ENCODE assay signal across 28 cellular contexts in the genomic region with DNA sequence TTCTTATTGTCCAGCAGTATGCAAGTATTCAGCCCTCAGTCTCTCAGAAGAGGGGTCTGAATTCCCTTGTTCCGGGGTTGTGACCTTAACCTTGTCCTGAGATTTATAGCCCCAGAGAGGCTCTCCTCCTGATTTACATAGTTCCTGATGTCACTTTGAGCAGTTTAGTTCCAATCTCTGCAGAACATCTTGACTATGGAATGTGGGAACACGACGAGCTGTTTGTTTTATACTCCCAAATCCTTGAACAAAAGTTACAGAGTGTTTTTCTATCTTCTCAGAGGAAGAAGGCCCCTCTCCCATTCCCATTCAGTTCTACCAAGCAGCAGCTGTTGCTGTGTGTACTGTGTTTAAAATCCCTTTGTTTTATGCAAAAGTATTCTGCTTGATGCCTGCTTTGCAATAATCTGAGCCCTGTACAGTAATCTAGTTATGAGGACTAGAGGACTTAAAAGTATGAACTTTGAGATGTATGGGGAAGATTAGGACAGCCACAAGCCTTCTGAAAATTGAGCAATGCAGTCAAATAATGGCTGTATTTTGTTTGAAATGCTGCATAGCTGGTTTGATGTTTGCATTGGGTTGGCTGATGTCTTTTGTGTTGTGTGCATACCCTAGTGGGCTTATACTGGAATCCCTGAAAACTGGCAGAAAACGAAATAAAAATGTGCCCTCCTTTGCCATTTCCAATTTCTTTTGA.
DNase-seq lines count a peak whose midpoint lies in the region; ATAC-seq, FAIRE-seq and TF ChIP-seq lines count a peak whose summit lies in the region.
"Had no signal": no experiment of that assay in that cellular context is flagged by ENCODE, and none has a peak within 500 bp of the region (broad histone marks: within the 10 kb centered on the region; RNA-seq: fewer than 3 reads in every experiment).

No MANE protein-coding gene starts in this region.

- peak overlapping the region; percentile 50 for H3K4me2 ChIP-seq in HepG2 (ENCODE audit: low read depth, low read length)
- H3K4me2 ChIP-seq: A549 had no signal

- H3K27ac Mint-ChIP-seq in T-helper 2 cell treated with Interferon-gamma antibody and Interleukin-4, amounts not matched to agents 5 μg/mL and 100 μg/mL, for 36 hours: no peak overlapping the region
- H3K27ac Mint-ChIP-seq: activated CD4-positive, alpha-beta T cell treated with anti-CD3 and anti-CD28 coated beads, Interleukin-2, amount 10 ng/mL, durations not matched to agents 7 days and 5 days; activated naive CD4-positive, alpha-beta T cell treated with anti-CD3 and anti-CD28 coated beads for 36 hours; activated T-helper 1 cell treated with anti-CD3 and anti-CD28 coated beads, Interleukin-12 subunit alpha, Interleukin-12 subunit beta, Interleukin-2, Interleukin-4 antibody, amounts not matched to agents 30 ng/mL and 10 ng/mL and 1 ng/mL, durations not matched to agents 14 hours and 24 hours and 36 hours; CD8-positive, alpha-beta T cell; HFFc6; natural killer cell had no signal

- H3K9ac ChIP-seq in HepG2 (ENCODE audit: insufficient read depth, low read depth, low read length): no peak overlapping the region

- H3K9me3 ChIP-seq in HepG2 (ENCODE audit: low read length) (no peaks in the 10 kb centered on the region), right lobe of liver (no peaks in the 10 kb centered on the region), lower lobe of right lung (no peaks in the 10 kb centered on the region), prostate gland (no peaks in the 10 kb centered on the region)
- H3K9me3 ChIP-seq: A549, heart right ventricle, pancreas, thoracic aorta had no signal

- peak; percentile 79 for FAIRE-seq in HepG2 (lab: Jason Lieb, UNC)
- FAIRE-seq: A549, pancreas had no signal

- CTCF ChIA-PET in HepG2 (lab: Yijun Ruan, JAX; ENCODE audit: low intra/inter-chr PET ratio, low total read pairs): no interaction called here

- intact Hi-C loops in HepG2 (cut with micrococcal nuclease; ENCODE audit: unreplicated experiment) (no loop called here), right lobe of liver (cut with DNase I) (no loop called here), lower lobe of right lung (cut with DNase I) (no loop called here), prostate gland (cut with DNase I) (no loop called here)

- peaks cover 27% of the 10 kb centered on the region for H3K4me1 ChIP-seq in HepG2 (ENCODE audit: insufficient read depth, low read length)
- H3K4me1 ChIP-seq in right lobe of liver: no peaks in the 10 kb centered on the region
- H3K4me1 ChIP-seq in lower lobe of right lung: peaks cover 10% of the 10 kb centered on the region
- peaks cover 3% of the 10 kb centered on the region for H3K4me1 ChIP-seq in prostate gland (replicated peaks)
- H3K4me1 ChIP-seq: A549, pancreas had no signal

- no peak overlapping the region for H3K4me3 Mint-ChIP-seq in T-helper 2 cell treated with Interferon-gamma antibody and Interleukin-4, amounts not matched to agents 5 μg/mL and 100 μg/mL, for 36 hours
- H3K4me3 Mint-ChIP-seq: activated CD4-positive, alpha-beta T cell treated with anti-CD3 and anti-CD28 coated beads, Interleukin-2, amount 10 ng/mL, durations not matched to agents 7 days and 5 days; activated naive CD4-positive, alpha-beta T cell treated with anti-CD3 and anti-CD28 coated beads for 36 hours; activated T-helper 1 cell treated with anti-CD3 and anti-CD28 coated beads, Interleukin-12 subunit alpha, Interleukin-12 subunit beta, Interleukin-2, Interleukin-4 antibody, amounts not matched to agents 30 ng/mL and 10 ng/mL and 1 ng/mL, durations not matched to agents 14 hours and 24 hours and 36 hours; CD8-positive, alpha-beta T cell; HFFc6; natural killer cell; WTC11 had no signal

- DNase-seq in HepG2 (ENCODE audit: low spot score) (peak; percentile 89), right lobe of liver (no peak), lower lobe of right lung (no peak), prostate gland (ENCODE audit: low spot score) (no peak), NCI-H128 (lab: John Stamatoyannopoulos, UW; ENCODE audit: unreplicated experiment) (no peak), SHP77 (lab: John Stamatoyannopoulos, UW) (no peak)
- DNase-seq in T-helper 2 cell treated with Interferon-gamma antibody and Interleukin-4, amounts not matched to agents 5 μg/mL and 100 μg/mL, for 36 hours (ENCODE audit: low spot score): no peak
- DNase-seq in activated CD8-positive, alpha-beta memory T cell treated with anti-CD3 and anti-CD28 coated beads for 24 hours: no peak
- DNase-seq: activated CD4-positive, alpha-beta T cell treated with anti-CD3 and anti-CD28 coated beads, Interleukin-2, amount 10 ng/mL, durations not matched to agents 7 days and 5 days; activated naive CD4-positive, alpha-beta T cell treated with anti-CD3 and anti-CD28 coated beads for 36 hours; amniotic stem cell; CD8-positive, alpha-beta T cell; DMS 273 treated with DMSO at 0.1 percent for 48 hours; GOT3; heart right ventricle; HFFc6; left cardiac atrium; mesendoderm; natural killer cell; NCI-H1436 treated with DMSO at 0.1 percent for 48 hours; NCI-H446 treated with DMSO at 0.1 percent for 48 hours; pancreas; stimulated activated naive CD4-positive, alpha-beta T cell treated with Interleukin-2 at 50 U/mL for 16 hours; T-helper 9 cell had no signal

- BruUV-seq in HepG2 (replicated peaks; lab: Mats Ljungman, UMichigan): no TSS peak

- WGBS in HepG2 (ENCODE audit: low lambda C conversion rate): 0% methylated on average over 4 of the region's 4 CpGs
- 37% methylated on average over 3 of the region's 4 CpGs for WGBS in right lobe of liver (ENCODE audit: insufficient coverage, low coverage, low lambda C conversion rate, missing lambda C conversion rate)
- WGBS in prostate gland: 24% methylated on average over 4 of the region's 4 CpGs

- H3K36me3 ChIP-seq in HepG2 (replicated peaks in 1 of 2; ENCODE audit: control insufficient read depth in 1 of 2, insufficient read depth in 2 of 2, low read length in 2 of 2): no peaks in the 10 kb centered on the region
- H3K36me3 ChIP-seq in right lobe of liver: no peaks in the 10 kb centered on the region
- no peaks in the 10 kb centered on the region for H3K36me3 ChIP-seq in lower lobe of right lung
- no peaks in the 10 kb centered on the region for H3K36me3 ChIP-seq in prostate gland
- H3K36me3 ChIP-seq: heart right ventricle, pancreas, thoracic aorta had no signal

- peak in 1 of 2 experiments; percentile 58; a peak in 1 of 4 replicates for TF ChIP-seq EP300 in HepG2 (IDR thresholded peaks at IDR 0.05; ENCODE audit: low read depth in 2 of 2, low read length in 2 of 2)
- no peak for TF ChIP-seq EP300 in HepG2 (CRISPR knock-in tag; IDR thresholded peaks at IDR 0.05; ENCODE audit: borderline replicate concordance)

- H3K27me3 ChIP-seq in HepG2 (ENCODE audit: control insufficient read depth in 1 of 2, insufficient read depth in 2 of 2, low read length in 2 of 2) (no peaks in the 10 kb centered on the region), right lobe of liver (no peaks in the 10 kb centered on the region), lower lobe of right lung (ENCODE audit: low read depth) (no peaks in the 10 kb centered on the region), prostate gland (replicated peaks; ENCODE audit: insufficient read depth) (no peaks in the 10 kb centered on the region)
- H3K27me3 ChIP-seq: heart right ventricle, pancreas had no signal

- H3K4me3 ChIP-seq in HepG2 (replicated peaks in 1 of 3; ENCODE audit: insufficient read depth in 1 of 3, low read depth in 2 of 3, low read length in 3 of 3): no peak overlapping the region
- H3K4me3 ChIP-seq in right lobe of liver: no peak overlapping the region
- H3K4me3 ChIP-seq in lower lobe of right lung: no peak overlapping the region
- H3K4me3 ChIP-seq in prostate gland: no peak overlapping the region
- H3K4me3 ChIP-seq: A549, heart right ventricle, pancreas, thoracic aorta had no signal

- TF ChIP-seq CTCF in HepG2 (CRISPR knock-in tag; IDR thresholded peaks at IDR 0.05): peak; percentile 29
- no peak for TF ChIP-seq CTCF in right lobe of liver (IDR thresholded peaks at IDR 0.05)
- no peak for TF ChIP-seq CTCF in lower lobe of right lung (IDR thresholded peaks at IDR 0.05)
- no peak for TF ChIP-seq CTCF in prostate gland (IDR thresholded peaks at IDR 0.05)

- TF ChIP-seq POLR2A in HepG2 (IDR thresholded peaks at IDR 0.05; ENCODE audit: insufficient read depth in 1 of 2, low read depth in 2 of 2, low read length in 2 of 2) (no peak), right lobe of liver (IDR thresholded peaks at IDR 0.05) (no peak), prostate gland (IDR thresholded peaks at IDR 0.05) (no peak)

- in situ Hi-C loops in HepG2 (cut with HindIII; ENCODE audit: extremely low pct_ligation_motif_present, low pct_unique_long_range_greater_than_20kb): no loop called here

- peak; percentile 98 for ATAC-seq in HepG2
- ATAC-seq in right lobe of liver: no peak
- no peak for ATAC-seq in lower lobe of right lung
- ATAC-seq: A549; CD8-positive, alpha-beta T cell; left cardiac atrium; natural killer cell had no signal

- H3K36me3 Mint-ChIP-seq in T-helper 2 cell treated with Interferon-gamma antibody and Interleukin-4, amounts not matched to agents 5 μg/mL and 100 μg/mL, for 36 hours (ENCODE audit: low read depth): no peaks in the 10 kb centered on the region
- H3K36me3 Mint-ChIP-seq: CD8-positive, alpha-beta T cell; natural killer cell; WTC11 had no signal

- POLR2A ChIA-PET in HepG2 (lab: Yijun Ruan, JAX): interaction anchor here (1.0 kb wide), 2 partner anchors 35 to 77 kb away, joined by 3 read pairs; no protein-coding TSS in a partner anchor

- peak overlapping the region; percentile 43 for H3K27ac ChIP-seq in HepG2 (ENCODE audit: extremely low read length, insufficient read depth, low read length)
- no peak overlapping the region for H3K27ac ChIP-seq in right lobe of liver
- peak overlapping the region; percentile 43 for H3K27ac ChIP-seq in lower lobe of right lung
- peak overlapping the region; percentile 55 to 56 for H3K27ac ChIP-seq in prostate gland
- H3K27ac ChIP-seq: A549, pancreas, thoracic aorta had no signal

- H3K4me1 Mint-ChIP-seq in T-helper 2 cell treated with Interferon-gamma antibody and Interleukin-4, amounts not matched to agents 5 μg/mL and 100 μg/mL, for 36 hours (ENCODE audit: low read depth): peaks cover 9% of the 10 kb centered on the region
- H3K4me1 Mint-ChIP-seq: activated CD4-positive, alpha-beta T cell treated with anti-CD3 and anti-CD28 coated beads, Interleukin-2, amount 10 ng/mL, durations not matched to agents 7 days and 5 days; natural killer cell had no signal

- no peaks in the 10 kb centered on the region for H3K27me3 Mint-ChIP-seq in T-helper 2 cell treated with Interferon-gamma antibody and Interleukin-4, amounts not matched to agents 5 μg/mL and 100 μg/mL, for 36 hours (ENCODE audit: low read depth)

- peak; percentile 52; the same call in 1 of the 2 replicates for TF ChIP-seq RAD21 in HepG2 (CRISPR knock-in tag; IDR thresholded peaks at IDR 0.05)

- no peaks in the 10 kb centered on the region for H4K20me1 ChIP-seq in HepG2 (ENCODE audit: insufficient read depth, low read length)

- H3K9me3 Mint-ChIP-seq in T-helper 2 cell treated with Interferon-gamma antibody and Interleukin-4, amounts not matched to agents 5 μg/mL and 100 μg/mL, for 36 hours: no peaks in the 10 kb centered on the region
- H3K9me3 Mint-ChIP-seq: activated CD4-positive, alpha-beta T cell treated with anti-CD3 and anti-CD28 coated beads, Interleukin-2, amount 10 ng/mL, durations not matched to agents 7 days and 5 days; activated naive CD4-positive, alpha-beta T cell treated with anti-CD3 and anti-CD28 coated beads for 36 hours; CD8-positive, alpha-beta T cell; HFFc6 had no signal

- H2AFZ ChIP-seq in HepG2 (ENCODE audit: low read length): peak overlapping the region; percentile 33

- no peaks in the 10 kb centered on the region for H3K79me2 ChIP-seq in HepG2 (ENCODE audit: insufficient read depth, low read length)

Comparison
In these comparisons a context has a peak if more than half of its experiments do, and no peak if none do; other contexts are left out.
1. H3K27ac ChIP-seq: peak in HepG2 (single experiment), lower lobe of right lung (single experiment) and prostate gland (2 of 2); none in right lobe of liver (0 of 3).